In genomic region chr7:155420116-155420515, GRCh38 we compare ENCODE assay signal across 18 cellular contexts. TPM values are rescaled to one million over a fixed set of nuclear protein-coding genes. Genes with fewer than 3 reads are reported as not detected.
DNase-seq lines count a peak whose midpoint lies in the region; ATAC-seq lines count a peak whose summit lies in the region.
"Had no signal": no experiment of that assay in that cellular context is flagged by ENCODE, and none has a peak within 500 bp of the region (broad histone marks: within the 10 kb centered on the region; RNA-seq: fewer than 3 reads in every experiment).

No MANE protein-coding gene starts in this region.

- ATAC-seq in Right ventricle myocardium superior (ENCODE audit: poor library complexity) (no peak), GM19328 (IDR thresholded peaks at IDR 0.05; ENCODE audit: unreplicated experiment) (no peak)
- ATAC-seq: A549; CD8-positive, alpha-beta T cell; GM12878 had no signal

- intact Hi-C loops in Right ventricle myocardium superior (cut with DNase I) (no loop called here), cardiac septum (cut with DNase I) (no loop called here)

- DNase-seq in Right ventricle myocardium superior (peak; percentile 13), cardiac septum (ENCODE audit: low spot score) (no peak), cerebellum (ENCODE audit: low spot score) (peak; percentile 55), retina (peak; percentile 6), islet precursor cell (no peak), kidney tubule cell (ENCODE audit: low spot score) (no peak)
- DNase-seq: AML-193; Caco-2; Calu3; CD4-positive, alpha-beta T cell; CD8-positive, alpha-beta T cell; DMS79 treated with DMSO at 0.1 percent for 48 hours; GDM1 had no signal

RNA-seq across cellular contexts. Expression of gene EN2, which starts 37.8 kb away (rescaled TPM):
- 0.11 TPM for total RNA-seq in Right ventricle myocardium superior
- total RNA-seq in cardiac septum, result not detected
- 11.9 TPM for total RNA-seq in cerebellum
- total RNA-seq: A172; B cell; CD4-positive, alpha-beta T cell; CD8-positive, alpha-beta T cell; GM12878 had no signal

Comparison
In these comparisons a context has a peak if more than half of its experiments do, and no peak if none do; other contexts are left out.
1. DNase-seq: peak in Right ventricle myocardium superior (single experiment), cerebellum (single experiment) and retina (single experiment); none in cardiac septum (single experiment), islet precursor cell (single experiment) and kidney tubule cell (single experiment).
2. RNA of gene EN2, which starts 37.8 kb away (total RNA-seq): 11.9 TPM in cerebellum (single experiment); 0.11 TPM in Right ventricle myocardium superior (single experiment) and not detected in cardiac septum (single experiment); every median in the first group is over 10 times any median in the second.